In genomic region chr6:69953491-69953890, GRCh38 we compare ENCODE assay signal across 24 cellular contexts.
DNase-seq lines count a peak whose midpoint lies in the region; ATAC-seq and TF ChIP-seq lines count a peak whose summit lies in the region.
"Had no signal": no experiment of that assay in that cellular context is flagged by ENCODE, and none has a peak within 500 bp of the region (broad histone marks: within the 10 kb centered on the region; RNA-seq: fewer than 3 reads in every experiment).

No MANE protein-coding gene starts in this region.

- no peak overlapping the region for H3K4me3 ChIP-seq in mammary epithelial cell (replicated peaks in 1 of 3; ENCODE audit: insufficient read depth in 1 of 3, low read depth in 2 of 3, low read length in 3 of 3)
- H3K4me3 ChIP-seq: breast epithelium, heart left ventricle, left ventricle myocardium inferior, mucosa of descending colon, transverse colon had no signal

- H3K27ac Mint-ChIP-seq in naive thymus-derived CD8-positive, alpha-beta T cell: no peak overlapping the region
- H3K27ac Mint-ChIP-seq: activated naive CD8-positive, alpha-beta T cell treated with anti-CD3 and anti-CD28 coated beads, Interleukin-2, amount 50 U/mL, for 24 hours; CD14-positive monocyte; dendritic cell treated with granulocyte-macrophage colony-stimulating factor and Interleukin-4, amounts not matched to agents 40 ng/mL and 50 ng/mL, for 4 days; stimulated activated naive CD8-positive, alpha-beta T cell treated with anti-CD3 and anti-CD28 coated beads, Interleukin-15, amount 100 ng/mL, for 72 hours; T-helper 2 cell treated with Interferon-gamma antibody and Interleukin-4, amounts not matched to agents 5 μg/mL and 100 μg/mL, for 36 hours; WTC11 had no signal

- H3K9me3 ChIP-seq in mammary epithelial cell (replicated peaks; ENCODE audit: insufficient read depth, low read length): no peaks in the 10 kb centered on the region
- H3K9me3 ChIP-seq: breast epithelium, heart left ventricle, left ventricle myocardium inferior, mucosa of descending colon, transverse colon had no signal

- no peak overlapping the region for H3K4me3 Mint-ChIP-seq in naive thymus-derived CD8-positive, alpha-beta T cell
- H3K4me3 Mint-ChIP-seq: activated naive CD8-positive, alpha-beta T cell treated with anti-CD3 and anti-CD28 coated beads, Interleukin-2, amount 50 U/mL, for 24 hours; CD14-positive monocyte; dendritic cell treated with granulocyte-macrophage colony-stimulating factor and Interleukin-4, amounts not matched to agents 40 ng/mL and 50 ng/mL, for 4 days; stimulated activated naive CD8-positive, alpha-beta T cell treated with anti-CD3 and anti-CD28 coated beads, Interleukin-15, amount 100 ng/mL, for 72 hours; T-helper 2 cell treated with Interferon-gamma antibody and Interleukin-4, amounts not matched to agents 5 μg/mL and 100 μg/mL, for 36 hours; WTC11 had no signal

- H3K4me1 ChIP-seq in mammary epithelial cell (ENCODE audit: insufficient read depth, low read length): no peaks in the 10 kb centered on the region
- H3K4me1 ChIP-seq: breast epithelium, transverse colon had no signal

- peaks cover 5% of the 10 kb centered on the region for H3K27me3 ChIP-seq in mammary epithelial cell (ENCODE audit: insufficient read depth, low read length)
- H3K27me3 ChIP-seq: breast epithelium, heart left ventricle, transverse colon had no signal

- WGBS in mammary epithelial cell (ENCODE audit: low coverage, missing lambda C conversion rate): 85% methylated on average over 1 of the region's 1 CpG

- H3K4me1 Mint-ChIP-seq in naive thymus-derived CD8-positive, alpha-beta T cell: no peaks in the 10 kb centered on the region
- H3K4me1 Mint-ChIP-seq: activated naive CD8-positive, alpha-beta T cell treated with anti-CD3 and anti-CD28 coated beads, Interleukin-2, amount 50 U/mL, for 24 hours; CD14-positive monocyte; stimulated activated naive CD8-positive, alpha-beta T cell treated with anti-CD3 and anti-CD28 coated beads, Interleukin-15, amount 100 ng/mL, for 72 hours; WTC11 had no signal

- DNase-seq in Ammon's horn (ENCODE audit: low spot score): peak; percentile 64
- DNase-seq in DMS53 treated with DMSO at 0.1 percent for 48 hours (lab: John Stamatoyannopoulos, UW; ENCODE audit: unreplicated experiment): peak; percentile 93
- peak; percentile 32 for DNase-seq in NCI-H345 (lab: John Stamatoyannopoulos, UW)
- DNase-seq in cerebellar nuclear complex (lab: John Stamatoyannopoulos, UW): peak; percentile 53 to 94
- no peak for DNase-seq in mammary epithelial cell
- no peak for DNase-seq in NCI-H526 (lab: John Stamatoyannopoulos, UW)
- DNase-seq in naive thymus-derived CD8-positive, alpha-beta T cell: no peak
- DNase-seq: activated CD4-positive, alpha-beta T cell treated with anti-CD3 and anti-CD28 coated beads, Interleukin-2, amount 50 U/mL, for 4 hours; activated effector memory CD4-positive, alpha-beta T cell treated with Interleukin-2 at 50 U/mL for 16 hours; activated naive CD8-positive, alpha-beta T cell treated with anti-CD3 and anti-CD28 coated beads, Interleukin-2, amount 50 U/mL, for 24 hours; DND-41; heart left ventricle; left ventricle myocardium inferior; mucosa of descending colon; stimulated activated CD4-positive, alpha-beta T cell treated with anti-CD3 and anti-CD28 coated beads, Interleukin-4, amount 100 ng/mL, for 24 hours; stimulated activated naive CD8-positive, alpha-beta T cell treated with anti-CD3 and anti-CD28 coated beads, Interleukin-15, amount 100 ng/mL, for 72 hours; transverse colon had no signal

- intact Hi-C loops in mammary epithelial cell (cut with micrococcal nuclease): no loop called here

- POLR2A ChIA-PET in naive thymus-derived CD8-positive, alpha-beta T cell (lab: Charles Lee): no interaction called here

- no peaks in the 10 kb centered on the region for H4K20me1 ChIP-seq in mammary epithelial cell (ENCODE audit: insufficient read depth, low read length)

- H3K9me3 Mint-ChIP-seq in naive thymus-derived CD8-positive, alpha-beta T cell: no peaks in the 10 kb centered on the region
- H3K9me3 Mint-ChIP-seq: activated naive CD8-positive, alpha-beta T cell treated with anti-CD3 and anti-CD28 coated beads, Interleukin-2, amount 50 U/mL, for 24 hours; CD14-positive monocyte; dendritic cell treated with granulocyte-macrophage colony-stimulating factor and Interleukin-4, amounts not matched to agents 40 ng/mL and 50 ng/mL, for 4 days; stimulated activated naive CD8-positive, alpha-beta T cell treated with anti-CD3 and anti-CD28 coated beads, Interleukin-15, amount 100 ng/mL, for 72 hours; T-helper 2 cell treated with Interferon-gamma antibody and Interleukin-4, amounts not matched to agents 5 μg/mL and 100 μg/mL, for 36 hours; WTC11 had no signal

- H3K4me2 ChIP-seq in mammary epithelial cell (ENCODE audit: insufficient read depth, low read depth, low read length): no peak overlapping the region

- H3K27ac ChIP-seq in mammary epithelial cell (ENCODE audit: insufficient read depth, low read depth, low read length): no peak overlapping the region
- H3K27ac ChIP-seq: breast epithelium, heart left ventricle, left ventricle myocardium inferior, transverse colon had no signal

- in situ Hi-C loops in mammary epithelial cell (cut with MboI; ENCODE audit: low sequenced_read_pairs in 2 of 2): no loop called here

- no peak overlapping the region for H3K9ac ChIP-seq in mammary epithelial cell (ENCODE audit: insufficient read depth, low read length)

- no peak for TF ChIP-seq CTCF in mammary epithelial cell (conservative IDR thresholded peaks at IDR 0.05 in 1 of 2, IDR thresholded peaks at IDR 0.05 in 1 of 2; ENCODE audit: extremely low read depth in 1 of 2, insufficient read depth in 1 of 2, low read depth in 1 of 2, low read length in 2 of 2)

- H3K36me3 ChIP-seq in mammary epithelial cell (ENCODE audit: insufficient read depth, low read length): no peaks in the 10 kb centered on the region
- H3K36me3 ChIP-seq: breast epithelium, heart left ventricle, left ventricle myocardium inferior, transverse colon had no signal

- H3K79me2 ChIP-seq in mammary epithelial cell (ENCODE audit: insufficient read depth, low read length): no peaks in the 10 kb centered on the region

- dilution Hi-C loops in mammary epithelial cell (cut with HindIII; ENCODE audit: low sequenced_read_pairs): no loop called here

- CTCF ChIA-PET in mammary epithelial cell (lab: Charles Lee; ENCODE audit: low non-redundant PET): no interaction called here

- no peak overlapping the region for H2AFZ ChIP-seq in mammary epithelial cell (ENCODE audit: low read depth, low read length)

- BruUV-seq in mammary epithelial cell (replicated peaks; lab: Mats Ljungman, UMichigan): no TSS peak

- peaks cover 2 to 15% (median 6%) of the 10 kb centered on the region in 5 donors for H3K27me3 Mint-ChIP-seq in naive thymus-derived CD8-positive, alpha-beta T cell
- H3K27me3 Mint-ChIP-seq: dendritic cell treated with granulocyte-macrophage colony-stimulating factor and Interleukin-4, amounts not matched to agents 40 ng/mL and 50 ng/mL, for 4 days had no signal

- ATAC-seq in GM18858 (IDR thresholded peaks at IDR 0.05; ENCODE audit: unreplicated experiment): no peak
- ATAC-seq in naive thymus-derived CD8-positive, alpha-beta T cell: no peak
- ATAC-seq: activated naive CD8-positive, alpha-beta T cell treated with anti-CD3 and anti-CD28 coated beads, Interleukin-2, amount 50 U/mL, for 24 hours; heart left ventricle; mucosa of descending colon; SK-N-SH treated with all-trans-retinoic acid at 6 μM for 48 hours; stimulated activated naive CD8-positive, alpha-beta T cell treated with anti-CD3 and anti-CD28 coated beads, Interleukin-15, amount 100 ng/mL, for 72 hours; WTC11 had no signal

- no peaks in the 10 kb centered on the region for H3K36me3 Mint-ChIP-seq in naive thymus-derived CD8-positive, alpha-beta T cell
- H3K36me3 Mint-ChIP-seq: CD14-positive monocyte, WTC11 had no signal

Comparison
In these comparisons a context has a peak if more than half of its experiments do, and no peak if none do; other contexts are left out.
1. DNase-seq: peak in Ammon's horn (single experiment), DMS53 treated with DMSO at 0.1 percent for 48 hours (single experiment), NCI-H345 (single experiment) and cerebellar nuclear complex (2 of 2); none in mammary epithelial cell (single experiment), NCI-H526 (0 of 2) and naive thymus-derived CD8-positive, alpha-beta T cell (0 of 10).